In genomic region chr5:147935032-147935431, GRCh38 we compare ENCODE assay signal across 8 cellular contexts. TPM values are rescaled to one million over a fixed set of nuclear protein-coding genes. Genes with fewer than 3 reads are reported as not detected.
DNase-seq lines count a peak whose midpoint lies in the region; ATAC-seq, FAIRE-seq and TF ChIP-seq lines count a peak whose summit lies in the region.

No MANE protein-coding gene starts in this region.

- no peaks in the 10 kb centered on the region for H3K36me3 Mint-ChIP-seq in activated T-helper 1 cell treated with anti-CD3 and anti-CD28 coated beads, Interleukin-12 subunit alpha, Interleukin-12 subunit beta, Interleukin-2, Interleukin-4 antibody, amounts not matched to agents 30 ng/mL and 10 ng/mL and 1 ng/mL, durations not matched to agents 14 hours and 24 hours and 36 hours (ENCODE audit: low read depth)

- TF ChIP-seq EP300 in gastroesophageal sphincter (IDR thresholded peaks at IDR 0.05) = no peak

- H3K4me1 ChIP-seq in adrenal gland (replicated peaks in 1 of 2) = no peaks in the 10 kb centered on the region
- H3K4me1 ChIP-seq in iPS DF 6.9 (ENCODE audit: control insufficient read depth, insufficient read depth, low read length) = no peaks in the 10 kb centered on the region
- peaks cover 4% of the 10 kb centered on the region in 2 donors for H3K4me1 ChIP-seq in aorta (ENCODE audit: control insufficient read depth in 1 of 2, insufficient read depth in 2 of 2, low read length in 2 of 2)
- no peaks in the 10 kb centered on the region for H3K4me1 ChIP-seq in gastroesophageal sphincter

- no peak overlapping the region for H3K27ac Mint-ChIP-seq in activated T-helper 1 cell treated with anti-CD3 and anti-CD28 coated beads, Interleukin-12 subunit alpha, Interleukin-12 subunit beta, Interleukin-2, Interleukin-4 antibody, amounts not matched to agents 30 ng/mL and 10 ng/mL and 1 ng/mL, durations not matched to agents 14 hours and 24 hours and 36 hours

- DNase-seq in D721Med (ENCODE audit: insufficient read length, low spot score) (no peak), MV-4-11 (lab: John Stamatoyannopoulos, UW) (peak; percentile 64), adrenal gland (peak in 1 of 7 donors; percentile 14), iPS DF 6.9 (ENCODE audit: low read depth, low spot score) (peak; percentile 37), aorta (no peak), NCI-H524 treated with DMSO at 0.1 percent for 48 hours (lab: John Stamatoyannopoulos, UW) (no peak)
- DNase-seq in activated T-helper 1 cell treated with anti-CD3 and anti-CD28 coated beads, Interleukin-12 subunit alpha, Interleukin-12 subunit beta, Interleukin-2, Interleukin-4 antibody, amounts not matched to agents 30 ng/mL and 10 ng/mL and 1 ng/mL, durations not matched to agents 14 hours and 24 hours and 36 hours (ENCODE audit: low spot score) = no peak

- no peaks in the 10 kb centered on the region for H3K9me3 Mint-ChIP-seq in activated T-helper 1 cell treated with anti-CD3 and anti-CD28 coated beads, Interleukin-12 subunit alpha, Interleukin-12 subunit beta, Interleukin-2, Interleukin-4 antibody, amounts not matched to agents 30 ng/mL and 10 ng/mL and 1 ng/mL, durations not matched to agents 14 hours and 24 hours and 36 hours

- peak; percentile 56 for TF ChIP-seq CTCF in D721Med (IDR thresholded peaks at IDR 0.05; ENCODE audit: insufficient read depth, missing control alignments)
- peak in 5 of 6 experiments; percentile 28 to 58 (median 53) for TF ChIP-seq CTCF in adrenal gland (IDR thresholded peaks at IDR 0.05)
- TF ChIP-seq CTCF in gastroesophageal sphincter (IDR thresholded peaks at IDR 0.05) = peak in 2 of 4 experiments; percentile 19 to 35

- no peaks in the 10 kb centered on the region for H3K36me3 ChIP-seq in adrenal gland (replicated peaks in 1 of 2)
- no peaks in the 10 kb centered on the region for H3K36me3 ChIP-seq in iPS DF 6.9 (ENCODE audit: control insufficient read depth, insufficient read depth, low read length)
- no peaks in the 10 kb centered on the region for H3K36me3 ChIP-seq in aorta (ENCODE audit: control insufficient read depth in 1 of 2, insufficient read depth in 2 of 2, low read length in 1 of 2)
- no peaks in the 10 kb centered on the region for H3K36me3 ChIP-seq in gastroesophageal sphincter

- intact Hi-C loops in adrenal gland (cut with DNase I) = no loop called here
- intact Hi-C loops in aorta (cut with DNase I) = loop anchor here (1.0 to 10.0 kb wide), 4 partner anchors 48 to 310 kb away; no protein-coding TSS in a partner anchor
- intact Hi-C loops in activated T-helper 1 cell treated with anti-CD3 and anti-CD28 coated beads, Interleukin-12 subunit alpha, Interleukin-12 subunit beta, Interleukin-2, Interleukin-4 antibody, amounts not matched to agents 30 ng/mL and 10 ng/mL and 1 ng/mL, durations not matched to agents 14 hours and 24 hours and 36 hours (cut with micrococcal nuclease) = no loop called here

- TF ChIP-seq POLR2A in adrenal gland (IDR thresholded peaks at IDR 0.05) = no peak
- TF ChIP-seq POLR2A in gastroesophageal sphincter (IDR thresholded peaks at IDR 0.05) = no peak

- no peak overlapping the region for H3K4me3 ChIP-seq in adrenal gland
- no peak overlapping the region for H3K4me3 ChIP-seq in iPS DF 6.9 (ENCODE audit: low read length)
- no peak overlapping the region for H3K4me3 ChIP-seq in aorta (ENCODE audit: low read length in 2 of 2)
- H3K4me3 ChIP-seq in gastroesophageal sphincter = no peak overlapping the region

- WGBS in adrenal gland, 4 donors = 0 to 2% (median 0%) methylated on average over 3 of the region's 3 CpGs
- WGBS in iPS DF 6.9 (ENCODE audit: insufficient coverage, insufficient read length) = no CpG with 5 or more reads among the region's 3 CpGs
- 2 to 4% methylated on average over 3 of the region's 3 CpGs for WGBS in aorta, 2 donors
- WGBS in gastroesophageal sphincter (ENCODE audit: low coverage in 1 of 2), 2 donors = 8 to 12% methylated on average over 3 of the region's 3 CpGs

- H3K27me3 ChIP-seq in adrenal gland (peaks cover 3% of the 10 kb centered on the region), iPS DF 6.9 (ENCODE audit: control insufficient read depth, insufficient read depth, low read length) (no peaks in the 10 kb centered on the region), aorta (ENCODE audit: control insufficient read depth in 1 of 2, insufficient read depth in 2 of 2, low read length in 1 of 2) (no peaks in the 10 kb centered on the region), gastroesophageal sphincter (no peaks in the 10 kb centered on the region)

- FAIRE-seq in D721Med (lab: Jason Lieb, UNC) = no peak

- H3K9me3 ChIP-seq in adrenal gland (replicated peaks in 1 of 3) (no peaks in the 10 kb centered on the region), iPS DF 6.9 (ENCODE audit: control insufficient read depth, insufficient read depth, low read length) (no peaks in the 10 kb centered on the region), aorta (ENCODE audit: control insufficient read depth, low read length) (no peaks in the 10 kb centered on the region), gastroesophageal sphincter (no peaks in the 10 kb centered on the region)

- peak; percentile 86 for ATAC-seq in aorta (ENCODE audit: low FRiP score)
- ATAC-seq in gastroesophageal sphincter = no peak

- H3K4me1 Mint-ChIP-seq in activated T-helper 1 cell treated with anti-CD3 and anti-CD28 coated beads, Interleukin-12 subunit alpha, Interleukin-12 subunit beta, Interleukin-2, Interleukin-4 antibody, amounts not matched to agents 30 ng/mL and 10 ng/mL and 1 ng/mL, durations not matched to agents 14 hours and 24 hours and 36 hours (ENCODE audit: low read depth) = no peaks in the 10 kb centered on the region

- H3K27me3 Mint-ChIP-seq in activated T-helper 1 cell treated with anti-CD3 and anti-CD28 coated beads, Interleukin-12 subunit alpha, Interleukin-12 subunit beta, Interleukin-2, Interleukin-4 antibody, amounts not matched to agents 30 ng/mL and 10 ng/mL and 1 ng/mL, durations not matched to agents 14 hours and 24 hours and 36 hours (ENCODE audit: insufficient read depth) = peaks cover 2% of the 10 kb centered on the region

- H3K27ac ChIP-seq in adrenal gland (no peak overlapping the region), iPS DF 6.9 (ENCODE audit: low read length) (no peak overlapping the region), aorta (ENCODE audit: low read depth in 1 of 2, low read length in 2 of 2) (no peak overlapping the region), gastroesophageal sphincter (no peak overlapping the region)

- H3K4me3 Mint-ChIP-seq in activated T-helper 1 cell treated with anti-CD3 and anti-CD28 coated beads, Interleukin-12 subunit alpha, Interleukin-12 subunit beta, Interleukin-2, Interleukin-4 antibody, amounts not matched to agents 30 ng/mL and 10 ng/mL and 1 ng/mL, durations not matched to agents 14 hours and 24 hours and 36 hours = no peak overlapping the region

RNA-seq across cellular contexts. Expression of gene C5orf46, which starts 28.7 kb away (rescaled TPM):
- not detected for total RNA-seq in adrenal gland
- not detected for polyA plus RNA-seq in adrenal gland
- total RNA-seq in aorta = 10 to 100 TPM; 39.5 to 49.5 TPM
- 100 to 1,000 TPM in 1 of 2 donors, 10 to 100 TPM in 1; 23.1 to 118 TPM for polyA plus RNA-seq in aorta
- total RNA-seq in activated T-helper 1 cell treated with anti-CD3 and anti-CD28 coated beads, Interleukin-12 subunit alpha, Interleukin-12 subunit beta, Interleukin-2, Interleukin-4 antibody, amounts not matched to agents 30 ng/mL and 10 ng/mL and 1 ng/mL, durations not matched to agents 14 hours and 24 hours and 36 hours = not detected in 2 replicates
- not detected for total RNA-seq in gastroesophageal sphincter

RNA-seq across cellular contexts. Expression of gene SCGB3A2, which starts 56.5 kb away (rescaled TPM):
- total RNA-seq in adrenal gland (under 1 TPM in 2 of 8 donors, not detected in 6; 0.69 to 0.79 TPM), aorta (not detected), gastroesophageal sphincter (not detected)
- polyA plus RNA-seq in adrenal gland (under 1 TPM in 1 of 3 donors, not detected in 2; 0.71 TPM), aorta (1 to 10 TPM in 1 of 2 donors, under 1 TPM in 1; 0.43 to 2.0 TPM)
- total RNA-seq in activated T-helper 1 cell treated with anti-CD3 and anti-CD28 coated beads, Interleukin-12 subunit alpha, Interleukin-12 subunit beta, Interleukin-2, Interleukin-4 antibody, amounts not matched to agents 30 ng/mL and 10 ng/mL and 1 ng/mL, durations not matched to agents 14 hours and 24 hours and 36 hours = not detected in 2 replicates

Comparison
In these comparisons a context has a peak if more than half of its experiments do, and no peak if none do; other contexts are left out.
1. DNase-seq: peak in MV-4-11 (single experiment) and iPS DF 6.9 (single experiment); none in D721Med (single experiment), aorta (0 of 2), activated T-helper 1 cell treated with anti-CD3 and anti-CD28 coated beads, Interleukin-12 subunit alpha, Interleukin-12 subunit beta, Interleukin-2, Interleukin-4 antibody, amounts not matched to agents 30 ng/mL and 10 ng/mL and 1 ng/mL, durations not matched to agents 14 hours and 24 hours and 36 hours (single experiment) and NCI-H524 treated with DMSO at 0.1 percent for 48 hours (single experiment).
2. RNA of gene C5orf46, which starts 28.7 kb away (total RNA-seq): 39.5 to 49.5 TPM in aorta; not detected in adrenal gland, not detected in activated T-helper 1 cell treated with anti-CD3 and anti-CD28 coated beads, Interleukin-12 subunit alpha, Interleukin-12 subunit beta, Interleukin-2, Interleukin-4 antibody, amounts not matched to agents 30 ng/mL and 10 ng/mL and 1 ng/mL, durations not matched to agents 14 hours and 24 hours and 36 hours and not detected in gastroesophageal sphincter; every median in the first group is over 10 times any median in the second.
3. intact Hi-C loops: an anchor here in aorta (1.0 to 10.0 kb wide); none called in adrenal gland and activated T-helper 1 cell treated with anti-CD3 and anti-CD28 coated beads, Interleukin-12 subunit alpha, Interleukin-12 subunit beta, Interleukin-2, Interleukin-4 antibody, amounts not matched to agents 30 ng/mL and 10 ng/mL and 1 ng/mL, durations not matched to agents 14 hours and 24 hours and 36 hours.